28 cellular contexts compared by ENCODE assay signal in genomic region chr13:61148211-61148610, GRCh38.
"Had no signal": no experiment of that assay in that cellular context is flagged by ENCODE, and none has a peak within 500 bp of the region (broad histone marks: within the 10 kb centered on the region; RNA-seq: fewer than 3 reads in every experiment).

No MANE protein-coding gene starts in this region.

- H3K4me1 ChIP-seq: parathyroid adenoma, psoas muscle, right lobe of liver, sigmoid colon, stomach, thyroid gland, transverse colon, upper lobe of right lung, uterus had no signal

- H3K9ac ChIP-seq: parathyroid adenoma had no signal

- H3K27ac ChIP-seq: ovary, parathyroid adenoma, psoas muscle, right lobe of liver, sigmoid colon, stomach, thoracic aorta, thyroid gland, transverse colon, upper lobe of right lung had no signal

- H3K79me2 ChIP-seq: parathyroid adenoma had no signal

- H3K4me3 Mint-ChIP-seq: naive thymus-derived CD4-positive, alpha-beta T cell; natural killer cell; nephron; stimulated activated effector memory CD8-positive, alpha-beta T cell treated with anti-CD3 and anti-CD28 coated beads, Interleukin-12 subunit alpha, Interleukin-12 subunit beta, amount 100 ng/mL, for 72 hours; stimulated activated naive B cell treated with anti-CD40 and anti-IgM and Interleukin-4, amounts not matched to agents 10 μg/mL and 1 μg/mL and 100 μg/mL, for 72 hours; stimulated activated naive CD8-positive, alpha-beta T cell treated with anti-CD3 and anti-CD28 coated beads, Interleukin-15, Interleukin-2, amounts not matched to agents 100 ng/mL and 50 ng/mL, for 24 hours; type B pancreatic cell had no signal

- H3K27ac Mint-ChIP-seq: naive thymus-derived CD4-positive, alpha-beta T cell; natural killer cell; nephron; progenitor cell of endocrine pancreas; stimulated activated effector memory CD8-positive, alpha-beta T cell treated with anti-CD3 and anti-CD28 coated beads, Interleukin-12 subunit alpha, Interleukin-12 subunit beta, amount 100 ng/mL, for 72 hours; stimulated activated naive B cell treated with anti-CD40 and anti-IgM and Interleukin-4, amounts not matched to agents 10 μg/mL and 1 μg/mL and 100 μg/mL, for 72 hours; stimulated activated naive CD8-positive, alpha-beta T cell treated with anti-CD3 and anti-CD28 coated beads, Interleukin-15, Interleukin-2, amounts not matched to agents 100 ng/mL and 50 ng/mL, for 24 hours; type B pancreatic cell had no signal

- H3K4me1 Mint-ChIP-seq: naive thymus-derived CD4-positive, alpha-beta T cell; natural killer cell; stimulated activated effector memory CD8-positive, alpha-beta T cell treated with anti-CD3 and anti-CD28 coated beads, Interleukin-12 subunit alpha, Interleukin-12 subunit beta, amount 100 ng/mL, for 72 hours; stimulated activated naive B cell treated with anti-CD40 and anti-IgM and Interleukin-4, amounts not matched to agents 10 μg/mL and 1 μg/mL and 100 μg/mL, for 72 hours had no signal

- H3K36me3 ChIP-seq: ovary, right lobe of liver, sigmoid colon, stomach, thoracic aorta, thyroid gland, transverse colon, upper lobe of right lung had no signal

- H3K9me3 Mint-ChIP-seq: nephron, type B pancreatic cell had no signal

- H3K27me3 Mint-ChIP-seq: naive thymus-derived CD4-positive, alpha-beta T cell; progenitor cell of endocrine pancreas; stimulated activated naive B cell treated with anti-CD40 and anti-IgM and Interleukin-4, amounts not matched to agents 10 μg/mL and 1 μg/mL and 100 μg/mL, for 72 hours; stimulated activated naive CD8-positive, alpha-beta T cell treated with anti-CD3 and anti-CD28 coated beads, Interleukin-15, Interleukin-2, amounts not matched to agents 100 ng/mL and 50 ng/mL, for 24 hours; type B pancreatic cell had no signal

- H3K4me3 ChIP-seq: ovary, psoas muscle, right lobe of liver, sigmoid colon, stomach, thoracic aorta, thyroid gland, transverse colon, upper lobe of right lung, uterus had no signal

- DNase-seq: naive thymus-derived CD4-positive, alpha-beta T cell; natural killer cell; occipital lobe; ovary; posterior cingulate gyrus; psoas muscle; right cardiac atrium; right lobe of liver; sigmoid colon; small intestine; stimulated activated CD4-positive, alpha-beta T cell treated with anti-CD3 and anti-CD28 coated beads, Interleukin-15, amount 100 ng/mL, for 24 hours; stimulated activated CD4-positive, alpha-beta T cell treated with anti-CD3 and anti-CD28 coated beads, Interleukin-2, amount 100 ng/mL, for 24 hours; stimulated activated CD4-positive, alpha-beta T cell treated with anti-CD3 and anti-CD28 coated beads, Interleukin-2, amount 100 ng/mL, for 48 hours; stimulated activated CD4-positive, alpha-beta T cell treated with anti-CD3 and anti-CD28 coated beads, Interleukin-4, amount 100 ng/mL, for 24 hours; stimulated activated naive B cell treated with anti-CD40 and anti-IgM and Interleukin-4, amounts not matched to agents 10 μg/mL and 1 μg/mL and 100 μg/mL, for 72 hours; stimulated activated naive CD4-positive, alpha-beta T cell treated with Interleukin-2 at 50 U/mL for 16 hours; stomach; thyroid gland; transverse colon; upper lobe of right lung; uterus had no signal

- H3K9me3 ChIP-seq: ovary, psoas muscle, right lobe of liver, thyroid gland, transverse colon, upper lobe of right lung, uterus had no signal

- H2AFZ ChIP-seq: parathyroid adenoma had no signal

- H3K27me3 ChIP-seq: right lobe of liver, sigmoid colon, stomach, thyroid gland, transverse colon, upper lobe of right lung, uterus had no signal

- H3K36me3 Mint-ChIP-seq: stimulated activated effector memory CD8-positive, alpha-beta T cell treated with anti-CD3 and anti-CD28 coated beads, Interleukin-12 subunit alpha, Interleukin-12 subunit beta, amount 100 ng/mL, for 72 hours; stimulated activated naive B cell treated with anti-CD40 and anti-IgM and Interleukin-4, amounts not matched to agents 10 μg/mL and 1 μg/mL and 100 μg/mL, for 72 hours; type B pancreatic cell had no signal

- FAIRE-seq: small intestine had no signal
